Comparison of ENCODE assay signal across 12 cellular contexts in genomic region chr21:38920631-38921398, GRCh38.
DNase-seq lines count a peak whose midpoint lies in the region; ATAC-seq lines count a peak whose summit lies in the region.
"Had no signal": no experiment of that assay in that cellular context is flagged by ENCODE, and none has a peak within 500 bp of the region (broad histone marks: within the 10 kb centered on the region; RNA-seq: fewer than 3 reads in every experiment).

No MANE protein-coding gene starts in this region.

- H3K27ac ChIP-seq in angular gyrus (ENCODE audit: low read depth, low read length) = peak overlapping the region; percentile 50
- peak overlapping the region; percentile 46 for H3K27ac ChIP-seq in stomach smooth muscle (ENCODE audit: low read length)
- H3K27ac ChIP-seq: cardiac muscle cell, neutrophil had no signal

- H3K27me3 ChIP-seq in stomach smooth muscle (ENCODE audit: control insufficient read depth in 1 of 2, insufficient read depth in 2 of 2, low read length in 2 of 2) = no peaks in the 10 kb centered on the region
- H3K27me3 ChIP-seq: cardiac muscle cell, neutrophil had no signal

- H3K9me3 ChIP-seq in stomach smooth muscle (ENCODE audit: control insufficient read depth in 2 of 2, low read length in 2 of 2) = no peaks in the 10 kb centered on the region
- H3K9me3 ChIP-seq: neutrophil had no signal

- DNase-seq in GM04503 (ENCODE audit: low read depth) (peak; percentile 52), glomerular visceral epithelial cell (ENCODE audit: extremely low spot score) (peak; percentile 30), NCI-H510A (lab: John Stamatoyannopoulos, UW) (no peak), putamen (ENCODE audit: low spot score) (no peak)
- DNase-seq in activated naive CD4-positive, alpha-beta T cell (lab: John Stamatoyannopoulos, UW) = no peak
- DNase-seq: activated CD4-positive, alpha-beta T cell treated with anti-CD3 and anti-CD28 coated beads, Interleukin-2, amount 50 U/mL, for 4 hours; NCI-H2227 treated with DMSO at 0.1 percent for 48 hours had no signal

- ATAC-seq in GM18861 (IDR thresholded peaks at IDR 0.05; ENCODE audit: unreplicated experiment) = no peak

- H3K9ac ChIP-seq in stomach smooth muscle (ENCODE audit: low read length in 2 of 2) = peak overlapping the region in 1 of 2 donors; percentile 27

- H3K36me3 ChIP-seq in stomach smooth muscle (ENCODE audit: control insufficient read depth in 2 of 2, insufficient read depth in 2 of 2, low read length in 2 of 2) = no peaks in the 10 kb centered on the region
- H3K36me3 ChIP-seq: cardiac muscle cell, neutrophil had no signal

- H3K4me1 ChIP-seq in stomach smooth muscle (ENCODE audit: control insufficient read depth, insufficient read depth, low read length) = peaks cover 15% of the 10 kb centered on the region

- no peak overlapping the region for H3K4me3 ChIP-seq in stomach smooth muscle (ENCODE audit: low read length in 2 of 2)
- H3K4me3 ChIP-seq: cardiac muscle cell had no signal

Comparison
In these comparisons a context has a peak if more than half of its experiments do, and no peak if none do; other contexts are left out.
1. DNase-seq: peak in GM04503 (single experiment) and glomerular visceral epithelial cell (single experiment); none in NCI-H510A (single experiment), activated naive CD4-positive, alpha-beta T cell (0 of 4) and putamen (single experiment).